ENCODE assay signal across 15 cellular contexts in the genomic region with DNA sequence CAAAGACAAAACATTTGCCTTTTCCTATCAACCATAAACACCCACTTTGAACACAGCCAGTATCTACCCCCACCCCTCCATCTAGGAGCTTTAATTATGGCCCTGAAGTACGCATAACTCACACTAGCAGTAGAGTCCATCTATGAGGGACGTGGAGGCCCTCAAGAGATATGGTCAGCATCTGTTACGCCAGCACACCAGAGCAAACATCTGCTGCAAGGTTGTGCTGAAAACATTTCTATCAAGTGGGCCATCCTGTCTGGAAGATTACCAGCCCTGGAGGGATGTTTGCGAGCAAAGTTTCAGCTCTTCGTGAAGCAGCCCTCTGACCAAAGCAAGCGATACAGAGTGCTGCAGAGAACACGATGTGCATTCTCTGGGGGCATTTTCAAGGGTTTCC.
DNase-seq lines count a peak whose midpoint lies in the region; ATAC-seq and TF ChIP-seq lines count a peak whose summit lies in the region.
"Had no signal": no experiment of that assay in that cellular context is flagged by ENCODE, and none has a peak within 500 bp of the region (broad histone marks: within the 10 kb centered on the region; RNA-seq: fewer than 3 reads in every experiment).

No MANE protein-coding gene starts in this region.

- H3K27me3 ChIP-seq in testis, result no peaks in the 10 kb centered on the region

- H3K4me2 ChIP-seq in OCI-LY7 (ENCODE audit: low read length), result no peak overlapping the region

- TF ChIP-seq CTCF in testis (IDR thresholded peaks at IDR 0.05), result no peak
- no peak for TF ChIP-seq CTCF in OCI-LY7 (conservative IDR thresholded peaks at IDR 0.05; ENCODE audit: low read length)

- H3K9me3 ChIP-seq in T-helper 17 cell (ENCODE audit: control insufficient read depth, low read length, poor library complexity, severe bottlenecking) (no peaks in the 10 kb centered on the region), testis (no peaks in the 10 kb centered on the region), OCI-LY7 (ENCODE audit: low read length) (no peaks in the 10 kb centered on the region)

- peak overlapping the region; percentile 45 for H3K27ac Mint-ChIP-seq in T-helper 17 cell
- H3K27ac Mint-ChIP-seq: HFFc6 had no signal

- CTCF ChIA-PET in OCI-LY7 (lab: Charles Lee; ENCODE audit: unreplicated experiment), result no interaction called here

- intact Hi-C loops in Right ventricle myocardium inferior (cut with DNase I), result no loop called here
- intact Hi-C loops in left cardiac atrium (cut with DNase I), result no loop called here
- intact Hi-C loops in left ventricle myocardium superior (cut with micrococcal nuclease), result no loop called here
- intact Hi-C loops in testis (cut with DNase I; ENCODE audit: low total_unique reads), result no loop called here
- intact Hi-C loops in OCI-LY7 (cut with micrococcal nuclease; ENCODE audit: unreplicated experiment), result no loop called here

- H3K4me3 Mint-ChIP-seq in T-helper 17 cell, result no peak overlapping the region
- H3K4me3 Mint-ChIP-seq: HFFc6 had no signal

- ATAC-seq in Right ventricle myocardium inferior (peak; percentile 17), left cardiac atrium (no peak), T-helper 17 cell (no peak), left ventricle myocardium superior (peak; percentile 11)
- ATAC-seq: left lobe of liver had no signal

- peaks cover 19% of the 10 kb centered on the region for H3K4me1 ChIP-seq in testis
- H3K4me1 ChIP-seq in OCI-LY7 (ENCODE audit: insufficient read depth, low read length, poor library complexity, severe bottlenecking), result peaks cover 48% of the 10 kb centered on the region

- peaks cover 68% of the 10 kb centered on the region for H3K4me1 Mint-ChIP-seq in T-helper 17 cell

- TF ChIP-seq POLR2A in testis (IDR thresholded peaks at IDR 0.05), result no peak

- H4K20me1 ChIP-seq in OCI-LY7 (ENCODE audit: insufficient read depth, low read length), result peaks cover 55% of the 10 kb centered on the region

- H3K27ac ChIP-seq in testis, result peak overlapping the region in 1 of 2 donors; percentile 60
- no peak overlapping the region for H3K27ac ChIP-seq in OCI-LY7 (ENCODE audit: low read depth, low read length, poor library complexity, severe bottlenecking)

- no peaks in the 10 kb centered on the region for H3K9me2 ChIP-seq in OCI-LY7 (ENCODE audit: insufficient read depth, low read length)

- no TSS peak for BruUV-seq in OCI-LY7 (replicated peaks; lab: Mats Ljungman, UMichigan)

- H3K79me2 ChIP-seq in OCI-LY7 (ENCODE audit: insufficient read depth, low read depth, low read length), result peaks cover 98% of the 10 kb centered on the region

- H3K36me3 ChIP-seq in testis (ENCODE audit: low read depth, missing control alignments), result no peaks in the 10 kb centered on the region
- H3K36me3 ChIP-seq in OCI-LY7 (ENCODE audit: insufficient read depth, low read length), result peaks cover 98% of the 10 kb centered on the region

- H3K4me3 ChIP-seq in testis (no peak overlapping the region), OCI-LY7 (ENCODE audit: low read depth, low read length, poor library complexity, severe bottlenecking) (no peak overlapping the region)

- no peak overlapping the region for H2AFZ ChIP-seq in OCI-LY7 (ENCODE audit: low read length)

- 51 to 54% methylated on average over 7 of the region's 7 CpGs for WGBS in testis, 2 donors

- POLR2A ChIA-PET in OCI-LY7 (lab: Charles Lee), result no interaction called here

- H3K36me3 Mint-ChIP-seq in T-helper 17 cell (ENCODE audit: low read depth), result peaks cover 5% of the 10 kb centered on the region

- H3K27me3 Mint-ChIP-seq in T-helper 17 cell, result no peaks in the 10 kb centered on the region

- DNase-seq in Right ventricle myocardium inferior (ENCODE audit: missing footprints) (no peak), left cardiac atrium (no peak), T-helper 17 cell (no peak), left ventricle myocardium superior (no peak), testis (peak; percentile 43), RPMI8226 (no peak), OCI-LY7 (ENCODE audit: low spot score) (no peak), cortex of kidney (lab: John Stamatoyannopoulos, UW) (no peak)
- DNase-seq: central memory CD4-positive, alpha-beta T cell; HFFc6; KG1; NCI-H2029; substantia nigra; SW 1271 had no signal

Comparison
In these comparisons a context has a peak if more than half of its experiments do, and no peak if none do; other contexts are left out.
1. ATAC-seq: peak in Right ventricle myocardium inferior (single experiment) and left ventricle myocardium superior (single experiment); none in left cardiac atrium (0 of 2) and T-helper 17 cell (single experiment).